9 cellular contexts compared by ENCODE assay signal in genomic region chr3:126180477-126181397, GRCh38. TPM values are rescaled to one million over a fixed set of nuclear protein-coding genes. Genes with fewer than 3 reads are reported as not detected.
A peak's percentile ranks its signal among the peaks of the same experiment; 100 is the strongest.
DNase-seq lines count a peak whose midpoint lies in the region; ATAC-seq and TF ChIP-seq lines count a peak whose summit lies in the region.
"Had no signal": no experiment of that assay in that cellular context is flagged by ENCODE, and none has a peak within 500 bp of the region (broad histone marks: within the 10 kb centered on the region; RNA-seq: fewer than 3 reads in every experiment).

ALDH1L1 (minus strand) TSS chr3:126180586; CDS start chr3:126160979, 19,607 bp downstream.

- TF ChIP-seq CTCF in neural progenitor cell (IDR thresholded peaks at IDR 0.05) = no peak

- no peaks in the 10 kb centered on the region for H3K36me3 ChIP-seq in NT2/D1 (ENCODE audit: insufficient read depth, insufficient read length, low read length)
- H3K36me3 ChIP-seq in neural progenitor cell = no peaks in the 10 kb centered on the region

- no peak within 1 kb of the TSS for H3K27ac ChIP-seq in neural progenitor cell

- H3K36me3 Mint-ChIP-seq in neural progenitor cell = no peaks in the 10 kb centered on the region

- no peak for ATAC-seq in HG03139 (IDR thresholded peaks at IDR 0.05; ENCODE audit: unreplicated experiment)
- ATAC-seq in GM19452 (IDR thresholded peaks at IDR 0.05; ENCODE audit: unreplicated experiment) = no peak
- ATAC-seq in GM21528 (IDR thresholded peaks at IDR 0.05; ENCODE audit: low FRiP score, unreplicated experiment) = no peak

- H2AFZ ChIP-seq in neural progenitor cell (replicated peaks) = peak within 1 kb of the TSS; percentile 98

- peak within 1 kb of the TSS; percentile 54 for H3K4me3 ChIP-seq in NT2/D1 (ENCODE audit: insufficient read length, low read depth)
- peak within 1 kb of the TSS; percentile 60 for H3K4me3 ChIP-seq in neural progenitor cell

- H3F3A ChIP-seq in neural progenitor cell (ENCODE audit: low read depth) = peaks cover 20% of the 10 kb centered on the region

- peaks cover 7% of the 10 kb centered on the region; the same call in 1 of the 2 replicates for H3K9me3 ChIP-seq in NT2/D1 (ENCODE audit: insufficient read depth, low read length)
- no peaks in the 10 kb centered on the region for H3K9me3 ChIP-seq in neural progenitor cell (ENCODE audit: low read depth)

- peaks cover 34% of the 10 kb centered on the region for H3K27me3 ChIP-seq in NT2/D1 (ENCODE audit: insufficient read depth, insufficient read length)
- H3K27me3 ChIP-seq in neural progenitor cell = peaks cover 65% of the 10 kb centered on the region

- H3K9ac ChIP-seq in NT2/D1 (ENCODE audit: insufficient read length, low read depth) (peak within 1 kb of the TSS; percentile 75), neural progenitor cell (no peak within 1 kb of the TSS)

- H3K9me3 Mint-ChIP-seq in neural progenitor cell = no peaks in the 10 kb centered on the region

- peaks cover 24% of the 10 kb centered on the region for H3K27me3 Mint-ChIP-seq in neural progenitor cell (ENCODE audit: insufficient read depth, low read depth)

- peak; percentile 47 for DNase-seq in EH (ENCODE audit: low read depth)
- DNase-seq in NT2/D1 (ENCODE audit: low read depth, low spot score) = peak; percentile 33
- peak; percentile 9 for DNase-seq in foreskin melanocyte
- DNase-seq in neural progenitor cell (ENCODE audit: low spot score) = peak; percentile 84
- DNase-seq in KBM-7 = no peak

- no peaks in the 10 kb centered on the region for H4K20me1 ChIP-seq in neural progenitor cell (ENCODE audit: low read depth)

- peak within 1 kb of the TSS; percentile 86 for H3K4me2 ChIP-seq in neural progenitor cell

- H3K4me3 Mint-ChIP-seq in neural progenitor cell = peak within 1 kb of the TSS; percentile 88

- H3K27ac Mint-ChIP-seq in neural progenitor cell = peak within 1 kb of the TSS; percentile 34

- in situ Hi-C loops in KBM-7 (cut with MboI; ENCODE audit: low pct_unique_long_range_greater_than_20kb, low sequenced_read_pairs) = no loop called here

- no peaks in the 10 kb centered on the region for H3K79me2 ChIP-seq in neural progenitor cell (ENCODE audit: low read depth)

- H3K4me1 ChIP-seq in NT2/D1 (ENCODE audit: insufficient read depth, insufficient read length) = no peaks in the 10 kb centered on the region
- peaks cover 4% of the 10 kb centered on the region for H3K4me1 ChIP-seq in neural progenitor cell

- peaks cover 19% of the 10 kb centered on the region for H3K4me1 Mint-ChIP-seq in neural progenitor cell

RNA-seq across cellular contexts. Expression of gene ALDH1L1, which starts in this region (rescaled TPM):
- total RNA-seq in neural progenitor cell (ENCODE audit: low replicate concordance) = 0.31 and 0.60 TPM in 2 replicates
- total RNA-seq: dermis microvascular lymphatic vessel endothelial cell had no signal

Comparison
In these comparisons a context has a peak if more than half of its experiments do, and no peak if none do; other contexts are left out.
1. Peak in DNase-seq, H3K4me3 ChIP-seq and H3K4me2 ChIP-seq in neural progenitor cell; RNA of the gene not detected or under 1 TPM.